In the genomic region with DNA sequence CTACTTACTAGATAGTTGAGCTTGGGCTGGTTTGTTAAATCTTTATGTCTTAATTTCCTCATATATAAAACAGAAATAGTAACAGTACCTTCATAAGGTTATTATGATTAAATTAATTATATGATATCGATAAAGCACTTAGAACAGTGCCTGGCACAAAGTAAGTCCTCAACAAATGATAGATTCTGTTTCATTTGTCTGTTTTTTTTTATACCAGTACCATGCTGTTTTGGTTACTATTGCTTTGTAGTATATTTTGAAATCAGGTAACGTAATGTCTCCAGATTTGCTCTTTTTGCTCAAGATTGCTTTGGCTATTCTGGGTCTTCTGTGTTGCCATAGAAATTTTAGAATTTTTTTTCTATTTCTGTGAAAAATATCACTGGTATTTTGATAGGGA, we compare ENCODE assay signal across 22 cellular contexts.
DNase-seq lines count a peak whose midpoint lies in the region; ATAC-seq and TF ChIP-seq lines count a peak whose summit lies in the region.
"Had no signal": no experiment of that assay in that cellular context is flagged by ENCODE, and none has a peak within 500 bp of the region (broad histone marks: within the 10 kb centered on the region; RNA-seq: fewer than 3 reads in every experiment).

No MANE protein-coding gene starts in this region.

- no peak overlapping the region for H3K27ac Mint-ChIP-seq in endodermal cell
- H3K27ac Mint-ChIP-seq: CD4-positive, alpha-beta memory T cell had no signal

- H2AFZ ChIP-seq in MM.1S (ENCODE audit: low read length), result no peak overlapping the region

- 100% methylated on average over 2 of the region's 2 CpGs; no CpG with 5 or more reads in 1 of the 2 experiments for WGBS in endodermal cell (ENCODE audit: insufficient coverage in 1 of 2, insufficient read length in 1 of 2), 2 experiments

- H3K4me1 ChIP-seq in HEK293 (ENCODE audit: control insufficient read depth, insufficient read depth, low read length) (no peaks in the 10 kb centered on the region), endodermal cell (ENCODE audit: control insufficient read depth, insufficient read depth, low read length) (no peaks in the 10 kb centered on the region), MM.1S (ENCODE audit: low read length) (no peaks in the 10 kb centered on the region)
- H3K4me1 ChIP-seq: BE2C had no signal

- no peak for TF ChIP-seq CTCF in HEK293 (tag by site-specific recombination; IDR thresholded peaks at IDR 0.05)
- TF ChIP-seq CTCF in endodermal cell (conservative IDR thresholded peaks at IDR 0.05), result no peak
- TF ChIP-seq CTCF in MM.1S (IDR thresholded peaks at IDR 0.05; ENCODE audit: low read length), result no peak

- H3K4me3 ChIP-seq in HEK293 (ENCODE audit: low read depth, low read length) (no peak overlapping the region), endodermal cell (ENCODE audit: low read length) (peak overlapping the region; percentile 16), MM.1S (ENCODE audit: low read length) (no peak overlapping the region)
- H3K4me3 ChIP-seq: BLaER1 had no signal

- peaks cover 13% of the 10 kb centered on the region for H3K9me3 Mint-ChIP-seq in endodermal cell

- peaks cover 6% of the 10 kb centered on the region for H3K36me3 Mint-ChIP-seq in endodermal cell (ENCODE audit: low read depth)

- no peaks in the 10 kb centered on the region for H3K79me2 ChIP-seq in MM.1S (ENCODE audit: low read length)

- H3K4me2 ChIP-seq in MM.1S (ENCODE audit: low read depth, low read length), result no peak overlapping the region
- H3K4me2 ChIP-seq: BLaER1 had no signal

- H3K27ac ChIP-seq in HEK293 (ENCODE audit: extremely low read depth, low read depth, low read length) (no peak overlapping the region), endodermal cell (ENCODE audit: low read depth, low read length) (no peak overlapping the region), MM.1S (ENCODE audit: low read length) (no peak overlapping the region)
- H3K27ac ChIP-seq: BLaER1 had no signal

- no peak overlapping the region for H3K4me3 Mint-ChIP-seq in endodermal cell
- H3K4me3 Mint-ChIP-seq: CD14-positive monocyte; CD4-positive, alpha-beta memory T cell; CD4-positive, CD25-positive, alpha-beta regulatory T cell; CD8-positive, alpha-beta memory T cell had no signal

- DNase-seq in endodermal cell, result no peak
- DNase-seq in MM.1S, result no peak
- DNase-seq in NCI-H1930 (lab: John Stamatoyannopoulos, UW), result no peak
- DNase-seq: 8988T; ACHN; BE2C; C1 segment of cervical spinal cord; CD4-positive, alpha-beta memory T cell; CD4-positive, CD25-positive, alpha-beta regulatory T cell; CD8-positive, alpha-beta memory T cell; COR-L47; DMS 273 treated with DMSO at 0.1 percent for 48 hours; DMS153; DMS53; DMS79; DND-41; EL; GF-D8 had no signal

- POLR2A ChIA-PET in HEK293 (lab: Yijun Ruan, JAX), result no interaction called here

- no peak overlapping the region for H3K9ac ChIP-seq in endodermal cell (ENCODE audit: extremely low read depth, low read length, poor library complexity, severe bottlenecking)
- no peak overlapping the region for H3K9ac ChIP-seq in MM.1S (ENCODE audit: low read length)
- H3K9ac ChIP-seq: BLaER1 had no signal

- H4K20me1 ChIP-seq in MM.1S (ENCODE audit: insufficient read depth, low read length), result no peaks in the 10 kb centered on the region

- no peaks in the 10 kb centered on the region for H3K9me3 ChIP-seq in HEK293 (ENCODE audit: control insufficient read depth, insufficient read depth, low read depth, low read length)
- no peaks in the 10 kb centered on the region for H3K9me3 ChIP-seq in endodermal cell (ENCODE audit: control insufficient read depth, low read length)
- H3K9me3 ChIP-seq in MM.1S (replicated peaks; ENCODE audit: insufficient read depth, low read length), result no peaks in the 10 kb centered on the region
- H3K9me3 ChIP-seq: BE2C had no signal

- no peaks in the 10 kb centered on the region for H3K4me1 Mint-ChIP-seq in endodermal cell

- H3K9me2 ChIP-seq in MM.1S (replicated peaks; ENCODE audit: insufficient read depth, low read length), result no peaks in the 10 kb centered on the region

- CTCF ChIA-PET in HEK293 (lab: Yijun Ruan, JAX), result interaction anchor here (0.6 to 1.3 kb wide), 3 partner anchors 13 to 1376 kb away, joined by 3 to 4 read pairs (median 3); no protein-coding TSS in a partner anchor

- H3F3A ChIP-seq in MM.1S (ENCODE audit: insufficient read depth, low read length), result no peaks in the 10 kb centered on the region

- H3K27me3 Mint-ChIP-seq in endodermal cell (ENCODE audit: insufficient read depth), result no peaks in the 10 kb centered on the region
- H3K27me3 Mint-ChIP-seq: CD4-positive, alpha-beta memory T cell; CD4-positive, CD25-positive, alpha-beta regulatory T cell; CD8-positive, alpha-beta memory T cell had no signal

- H3K27me3 ChIP-seq in endodermal cell (ENCODE audit: control insufficient read depth, insufficient read depth, low read length, poor library complexity, severe bottlenecking) (no peaks in the 10 kb centered on the region), MM.1S (replicated peaks; ENCODE audit: insufficient read depth, low read length) (no peaks in the 10 kb centered on the region)
- H3K27me3 ChIP-seq: BE2C, BLaER1 had no signal

- peaks cover 2 to 4% of the 10 kb centered on the region in 2 experiments; a peak in 2 of 3 replicates for H3K36me3 ChIP-seq in HEK293 (ENCODE audit: control insufficient read depth in 2 of 2, insufficient read depth in 1 of 2, low read length in 2 of 2)
- H3K36me3 ChIP-seq in endodermal cell (ENCODE audit: control insufficient read depth, insufficient read depth, low read length), result no peaks in the 10 kb centered on the region
- no peaks in the 10 kb centered on the region for H3K36me3 ChIP-seq in MM.1S (replicated peaks; ENCODE audit: insufficient read depth, low read length)
- H3K36me3 ChIP-seq: BE2C had no signal

- ATAC-seq in GM21447 (IDR thresholded peaks at IDR 0.05; ENCODE audit: unreplicated experiment), result no peak

TF ChIP-seq in HEK293, 187 proteins besides CTCF, POLR2A, EP300 and RAD21:
- TF ChIP-seq ZNF692 (tag by site-specific recombination; IDR thresholded peaks at IDR 0.05), result no peak
- no peak for TF ChIP-seq ZNF16 (tag by site-specific recombination; IDR thresholded peaks at IDR 0.05; ENCODE audit: low read depth)
- peak; percentile 54; the same call in 1 of the 2 replicates for TF ChIP-seq ZNF280D (tag by site-specific recombination; IDR thresholded peaks at IDR 0.05)
- TF ChIP-seq SETDB1 (IDR thresholded peaks at IDR 0.05; ENCODE audit: insufficient read length, low read length), result peak; percentile 15
